Comparison of ENCODE assay signal across 18 cellular contexts in the genomic region with DNA sequence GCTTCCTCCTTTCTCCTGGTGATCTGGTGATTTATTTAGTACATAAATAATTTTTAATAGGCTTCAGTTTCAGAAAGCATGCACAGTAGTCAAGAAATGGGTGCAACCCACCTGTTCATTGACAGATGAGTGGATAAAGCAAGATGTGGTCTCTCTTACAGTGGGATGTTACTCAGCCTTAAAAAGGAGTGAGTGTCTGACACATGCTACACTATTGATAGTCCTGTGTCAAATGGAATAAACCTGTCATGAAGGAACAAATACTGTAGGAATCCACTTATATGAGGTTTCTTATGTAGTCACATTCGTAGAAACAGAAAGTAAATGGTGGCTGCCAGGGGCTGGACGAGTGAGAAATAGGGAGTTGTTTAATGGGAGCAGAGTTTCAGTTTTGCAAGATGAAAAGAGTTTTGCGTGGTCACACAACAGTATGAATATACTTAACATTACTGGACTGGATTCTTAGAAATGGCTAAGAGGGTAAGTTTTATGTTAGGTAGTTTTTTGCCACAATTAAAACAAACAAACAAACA. TPM values are rescaled to one million over a fixed set of nuclear protein-coding genes. Genes with fewer than 3 reads are reported as not detected.
DNase-seq lines count a peak whose midpoint lies in the region; ATAC-seq, FAIRE-seq and TF ChIP-seq lines count a peak whose summit lies in the region.
"Had no signal": no experiment of that assay in that cellular context is flagged by ENCODE, and none has a peak within 500 bp of the region (broad histone marks: within the 10 kb centered on the region; RNA-seq: fewer than 3 reads in every experiment).

No MANE protein-coding gene starts in this region.

- SMC1A ChIA-PET in GM12878 (lab: Charles Lee; ENCODE audit: uncharacterized antibody, unreplicated experiment) = no interaction called here

- H3K36me3 ChIP-seq in GM12878 (ENCODE audit: control insufficient read depth in 2 of 2, insufficient read depth in 2 of 2, low read length in 1 of 2) = no peaks in the 10 kb centered on the region

- in situ Hi-C loops in GM12878 (cut with MboI) = no loop called here

- H3K4me3 ChIP-seq in GM12878 = no peak overlapping the region
- H3K4me3 ChIP-seq: GM23338 had no signal

- H3K4me1 ChIP-seq in GM12878 (ENCODE audit: control insufficient read depth, insufficient read depth, low read length) = no peaks in the 10 kb centered on the region

- no peaks in the 10 kb centered on the region for H4K20me1 ChIP-seq in GM12878 (ENCODE audit: control insufficient read depth, insufficient read depth)

- no peaks in the 10 kb centered on the region for H3K9me3 ChIP-seq in GM12878 (replicated peaks; ENCODE audit: control insufficient read depth, insufficient read depth, low read length)

- POLR2A ChIA-PET in activated CD4-positive, alpha-beta T cell treated with anti-CD3 and anti-CD28 coated beads for 36 hours (lab: Charles Lee) = interaction anchor here (0.6 kb wide), 1 partner anchor 522 kb away, joined by 4 read pairs; no protein-coding TSS in a partner anchor
- POLR2A ChIA-PET in GM12878 (lab: Charles Lee) = no interaction called here

- peak; percentile 83 for ATAC-seq in activated CD4-positive, alpha-beta T cell treated with anti-CD3 and anti-CD28 coated beads for 36 hours
- ATAC-seq in GM12878 (peak; percentile 59), HG02938 (IDR thresholded peaks at IDR 0.05; ENCODE audit: unreplicated experiment) (no peak)
- ATAC-seq: GM23338, HCT116 had no signal

- H3K36me3 Mint-ChIP-seq in activated CD4-positive, alpha-beta T cell treated with anti-CD3 and anti-CD28 coated beads for 36 hours (ENCODE audit: low read depth) = no peaks in the 10 kb centered on the region

- intact Hi-C loops in activated CD4-positive, alpha-beta T cell treated with anti-CD3 and anti-CD28 coated beads for 36 hours (cut with DNase I, micrococcal nuclease) = loop anchor here in 1 of 2 experiments (2.0 kb wide), 1 partner anchor 40 kb away; no protein-coding TSS in a partner anchor
- intact Hi-C loops in GM12878 (cut with micrococcal nuclease; ENCODE audit: unreplicated experiment) = no loop called here

- no TSS peak for BruUV-seq in GM12878 (replicated peaks; lab: Mats Ljungman, UMichigan)

- no peak for TF ChIP-seq CTCF in GM12878 (IDR thresholded peaks at IDR 0.05 in 2 of 3, conservative IDR thresholded peaks at IDR 0.05 in 1 of 3; ENCODE audit: control insufficient read depth in 2 of 3, extremely low read depth in 1 of 3, insufficient read depth in 1 of 3, low read depth in 3 of 3, low read length in 3 of 3)

- no peak overlapping the region for H3K27ac ChIP-seq in GM12878 (ENCODE audit: control insufficient read depth, insufficient read depth)

- 0% methylated on average over 3 of the region's 3 CpGs for WGBS in GM12878 (ENCODE audit: insufficient coverage, insufficient replicate concordance, low lambda C conversion rate, missing lambda C conversion rate)

- no peak for TF ChIP-seq RAD21 in GM12878 (IDR thresholded peaks at IDR 0.05; ENCODE audit: insufficient read depth, low read depth, low read length)

- RAD21 ChIA-PET in GM12878 (lab: Charles Lee; ENCODE audit: unreplicated experiment) = no interaction called here

- no peaks in the 10 kb centered on the region for H3K79me2 ChIP-seq in GM12878 (ENCODE audit: control insufficient read depth, insufficient read depth, low read length)

- no peak overlapping the region for H3K9ac ChIP-seq in GM12878 (ENCODE audit: control insufficient read depth, insufficient read depth, low read length)

- no peak overlapping the region for H3K27ac Mint-ChIP-seq in activated CD4-positive, alpha-beta T cell treated with anti-CD3 and anti-CD28 coated beads for 36 hours
- H3K27ac Mint-ChIP-seq: GM23338 had no signal

- CTCF ChIA-PET in activated CD4-positive, alpha-beta T cell treated with anti-CD3 and anti-CD28 coated beads for 36 hours (lab: Charles Lee) = interaction anchor here (0.6 to 0.8 kb wide), 2 partner anchors 48 to 157 kb away, joined by 3 read pairs; no protein-coding TSS in a partner anchor
- CTCF ChIA-PET in GM12878 (lab: Yijun Ruan, JAX) = no interaction called here

- DNase-seq in activated CD4-positive, alpha-beta T cell treated with anti-CD3 and anti-CD28 coated beads for 36 hours = peak; percentile 19
- no peak for DNase-seq in activated CD4-positive, alpha-beta T cell treated with anti-CD3 and anti-CD28 coated beads, Interleukin-2, amount 50 U/mL, for 4 hours
- DNase-seq in stimulated activated CD4-positive, alpha-beta T cell treated with anti-CD3 and anti-CD28 coated beads, Interleukin-15, amount 100 ng/mL, for 24 hours = peak; percentile 39
- DNase-seq in stimulated activated CD4-positive, alpha-beta T cell treated with anti-CD3 and anti-CD28 coated beads, Interleukin-4, amount 100 ng/mL, for 4 hours = no peak
- DNase-seq in GM12878 (ENCODE audit: low read depth, low spot score) (no peak), urothelium cell line (ENCODE audit: low spot score) (no peak), HuH-7.5 (ENCODE audit: low spot score) (no peak)
- DNase-seq: CD8-positive, alpha-beta memory T cell; DMS79 treated with DMSO at 0.1 percent for 48 hours; NCI-H1048; NCI-H1436 treated with DMSO at 0.1 percent for 48 hours; NCI-H2081; NCI-H510A treated with DMSO at 0.1 percent for 48 hours; NCI-H82 had no signal

- FAIRE-seq in GM12878 (lab: Jason Lieb, UNC) (no peak), urothelium cell line (lab: Jason Lieb, UNC) (peak; percentile 30)

- H3K27me3 Mint-ChIP-seq in activated CD4-positive, alpha-beta T cell treated with anti-CD3 and anti-CD28 coated beads for 36 hours = peaks cover 20% of the 10 kb centered on the region

- peaks cover 0 to 3% of the 10 kb centered on the region in 2 experiments; a peak in 1 of 4 replicates for H3K27me3 ChIP-seq in GM12878 (replicated peaks in 1 of 2; ENCODE audit: control insufficient read depth in 2 of 2, insufficient read depth in 2 of 2, low read length in 1 of 2)

- TF ChIP-seq POLR2A in GM12878 (IDR thresholded peaks at IDR 0.05; ENCODE audit: low read depth, low read length) = no peak

- no peak overlapping the region for H3K4me2 ChIP-seq in GM12878 (ENCODE audit: control insufficient read depth, insufficient read depth)
- H3K4me2 ChIP-seq: GM23338 had no signal

- H3K4me3 Mint-ChIP-seq in activated CD4-positive, alpha-beta T cell treated with anti-CD3 and anti-CD28 coated beads for 36 hours = no peak overlapping the region
- H3K4me3 Mint-ChIP-seq: CD8-positive, alpha-beta memory T cell; GM23338 had no signal

- H3K9me3 Mint-ChIP-seq in activated CD4-positive, alpha-beta T cell treated with anti-CD3 and anti-CD28 coated beads for 36 hours (ENCODE audit: low read depth) = no peaks in the 10 kb centered on the region
- H3K9me3 Mint-ChIP-seq: GM23338 had no signal

- no peak for TF ChIP-seq EP300 in GM12878 (IDR thresholded peaks at IDR 0.05; ENCODE audit: borderline replicate concordance in 1 of 2, control insufficient read depth in 1 of 2, low read depth in 2 of 2, low read length in 2 of 2)

- H2AFZ ChIP-seq in GM12878 (ENCODE audit: control insufficient read depth, low read depth, low read length) = no peak overlapping the region
- H2AFZ ChIP-seq: GM23338 had no signal

- H3K4me1 Mint-ChIP-seq in activated CD4-positive, alpha-beta T cell treated with anti-CD3 and anti-CD28 coated beads for 36 hours = peaks cover 20% of the 10 kb centered on the region

TF ChIP-seq in GM12878, 131 proteins besides CTCF, POLR2A, EP300 and RAD21 (continues in another document):
- no peak for TF ChIP-seq RELA (IDR thresholded peaks at IDR 0.05; ENCODE audit: borderline replicate concordance, partially characterized antibody)
- no peak for TF ChIP-seq SPI1 (IDR thresholded peaks at IDR 0.05; ENCODE audit: borderline replicate concordance, insufficient read depth, low read depth, low read length)
- TF ChIP-seq, protein P1, sequence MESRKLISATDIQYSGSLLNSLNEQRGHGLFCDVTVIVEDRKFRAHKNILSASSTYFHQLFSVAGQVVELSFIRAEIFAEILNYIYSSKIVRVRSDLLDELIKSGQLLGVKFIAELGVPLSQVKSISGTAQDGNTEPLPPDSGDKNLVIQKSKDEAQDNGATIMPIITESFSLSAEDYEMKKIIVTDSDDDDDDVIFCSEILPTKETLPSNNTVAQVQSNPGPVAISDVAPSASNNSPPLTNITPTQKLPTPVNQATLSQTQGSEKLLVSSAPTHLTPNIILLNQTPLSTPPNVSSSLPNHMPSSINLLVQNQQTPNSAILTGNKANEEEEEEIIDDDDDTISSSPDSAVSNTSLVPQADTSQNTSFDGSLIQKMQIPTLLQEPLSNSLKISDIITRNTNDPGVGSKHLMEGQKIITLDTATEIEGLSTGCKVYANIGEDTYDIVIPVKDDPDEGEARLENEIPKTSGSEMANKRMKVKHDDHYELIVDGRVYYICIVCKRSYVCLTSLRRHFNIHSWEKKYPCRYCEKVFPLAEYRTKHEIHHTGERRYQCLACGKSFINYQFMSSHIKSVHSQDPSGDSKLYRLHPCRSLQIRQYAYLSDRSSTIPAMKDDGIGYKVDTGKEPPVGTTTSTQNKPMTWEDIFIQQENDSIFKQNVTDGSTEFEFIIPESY (IDR thresholded peaks at IDR 0.05) = no peak
- TF ChIP-seq EZH2 (IDR thresholded peaks at IDR 0.05; ENCODE audit: borderline replicate concordance, control insufficient read depth, low read depth, low read length) = no peak

RNA-seq across cellular contexts. Expression of a gene that starts 56.0 kb away (rescaled TPM):
- 1 to 10 TPM; 1.1 TPM for total RNA-seq in activated CD4-positive, alpha-beta T cell treated with anti-CD3 and anti-CD28 coated beads for 36 hours
- not detected in 2 replicates for total RNA-seq in GM12878 (2013; cell fraction: nucleolus; rRNA removed)
- total RNA-seq in GM12878 (2014; rRNA removed) (0.11 TPM in 1 of 2 replicates, not detected in the other), GM12878 (2014; rRNA removed; fragmentation: Illumina TruSeq; extraction: Trizol) (not detected in 2 replicates), GM12878 (2021) (0.15 and 0.16 TPM in 2 replicates)
- not detected for polyA plus RNA-seq in GM12878 (2011; ENCODE audit: low read depth)
- polyA plus RNA-seq in GM12878 (2011; rRNA removed) (0.86 and 0.91 TPM in 2 replicates), GM12878 (2014; fragmentation: Illumina TruSeq; extraction: Trizol) (0.06 TPM in 1 of 2 replicates, not detected in the other), GM12878 (2014; fragmentation: Nextera tagmentation; extraction: Ambion mirVana) (not detected), GM12878 (2014; rRNA removed) (not detected in 2 replicates), GM12878 (2016; fragmentation: Nextera tagmentation; extraction: Ambion mirVana) (under 1 TPM in 1 of 2 experiments, not detected in 1; 0.12 TPM)
- 0.39 and 0.47 TPM in 2 replicates for polyA plus RNA-seq in GM12878 (2011; cell fraction: cytosol; rRNA removed)
- 0.22 and 0.41 TPM in 2 replicates for polyA plus RNA-seq in GM12878 (2011; cell fraction: nucleus; rRNA removed)
- polyA plus RNA-seq in GM12878 (2012) = 0.10 and 0.11 TPM in 2 replicates
- 1.2 and 2.2 TPM in 2 replicates for polyA minus RNA-seq in GM12878 (2011; rRNA and poly(A)+ RNA removed)
- 0.62 and 1.2 TPM in 2 replicates for polyA minus RNA-seq in GM12878 (2011; cell fraction: cytosol; rRNA and poly(A)+ RNA removed)
- 0.60 and 1.6 TPM in 2 replicates for polyA minus RNA-seq in GM12878 (2011; cell fraction: nucleus; rRNA and poly(A)+ RNA removed)
- total RNA-seq: G401 had no signal
- polyA plus RNA-seq: CD8-positive, alpha-beta memory T cell had no signal

Comparison
In these comparisons a context has a peak if more than half of its experiments do, and no peak if none do; other contexts are left out.
1. DNase-seq: peak in activated CD4-positive, alpha-beta T cell treated with anti-CD3 and anti-CD28 coated beads for 36 hours (single experiment) and stimulated activated CD4-positive, alpha-beta T cell treated with anti-CD3 and anti-CD28 coated beads, Interleukin-15, amount 100 ng/mL, for 24 hours (single experiment); none in activated CD4-positive, alpha-beta T cell treated with anti-CD3 and anti-CD28 coated beads, Interleukin-2, amount 50 U/mL, for 4 hours (0 of 2), stimulated activated CD4-positive, alpha-beta T cell treated with anti-CD3 and anti-CD28 coated beads, Interleukin-4, amount 100 ng/mL, for 4 hours (0 of 2), GM12878 (single experiment), urothelium cell line (single experiment) and HuH-7.5 (single experiment).